In genomic region chr16:85018529-85019236, GRCh38 we compare ENCODE assay signal across 14 cellular contexts.
"Had no signal": no experiment of that assay in that cellular context is flagged by ENCODE, and none has a peak within 500 bp of the region (broad histone marks: within the 10 kb centered on the region; RNA-seq: fewer than 3 reads in every experiment).

No MANE protein-coding gene starts in this region.

- H3K9me3 ChIP-seq: tibial nerve had no signal

- H3K27ac ChIP-seq: skin epidermis, tibial nerve had no signal

- H3K4me3 ChIP-seq: skin epidermis, tibial nerve had no signal

- H3K27me3 ChIP-seq: tibial nerve had no signal

- H3K36me3 ChIP-seq: tibial nerve had no signal

- ATAC-seq: effector memory CD8-positive, alpha-beta T cell; stimulated activated effector memory CD8-positive, alpha-beta T cell treated with anti-CD3 and anti-CD28 coated beads, Interleukin-12 subunit alpha, Interleukin-12 subunit beta, amount 100 ng/mL, for 72 hours had no signal

- DNase-seq: activated CD4-positive, alpha-beta T cell treated with anti-CD3 and anti-CD28 coated beads, Interleukin-2, amount 10 ng/mL, durations not matched to agents 7 days and 5 days; activated CD4-positive, CD25-positive, alpha-beta regulatory T cell; activated naive CD4-positive, alpha-beta T cell treated with anti-CD3 and anti-CD28 coated beads, Interleukin-2, amount 50 U/mL, for 16 hours; activated T-cell treated with anti-CD3 and anti-CD28 coated beads for 4 hours; effector memory CD8-positive, alpha-beta T cell; erythroblast; hippocampal formation; left cardiac atrium; mesenchymal stem cell; retina had no signal

- FAIRE-seq: TTC549 had no signal
